In genomic region chr13:102035969-102036368, GRCh38 we compare ENCODE assay signal across 20 cellular contexts.
DNase-seq lines count a peak whose midpoint lies in the region; ATAC-seq and TF ChIP-seq lines count a peak whose summit lies in the region.
"Had no signal": no experiment of that assay in that cellular context is flagged by ENCODE, and none has a peak within 500 bp of the region (broad histone marks: within the 10 kb centered on the region; RNA-seq: fewer than 3 reads in every experiment).

No MANE protein-coding gene starts in this region.

- no peaks in the 10 kb centered on the region for H3K23me2 ChIP-seq in H9 (ENCODE audit: insufficient read length, low read depth, low read length, poor library complexity, severe bottlenecking)

- no peak overlapping the region for H2BK5ac ChIP-seq in H9 (ENCODE audit: insufficient read length, low read length)

- no peaks in the 10 kb centered on the region for H3K4me1 ChIP-seq in H9 (ENCODE audit: insufficient read depth, low read length)
- H3K4me1 ChIP-seq: Caco-2 had no signal

- peak; percentile 44 for DNase-seq in DMS53 treated with DMSO at 0.1 percent for 48 hours (lab: John Stamatoyannopoulos, UW; ENCODE audit: unreplicated experiment)
- peak; percentile 73 to 77 for DNase-seq in NCI-H187 (lab: John Stamatoyannopoulos, UW)
- DNase-seq in kidney epithelial cell (ENCODE audit: low read depth): peak; percentile 50
- no peak for DNase-seq in germinal center (ENCODE audit: low spot score)
- no peak for DNase-seq in H9
- no peak for DNase-seq in cardiac septum (ENCODE audit: low spot score)
- no peak for DNase-seq in activated CD4-positive, alpha-beta T cell treated with anti-CD3 and anti-CD28 coated beads, Interleukin-2, amount 50 U/mL, for 4 hours
- DNase-seq: activated CD4-positive, alpha-beta T cell treated with anti-CD3 and anti-CD28 coated beads for 36 hours; activated CD8-positive, alpha-beta memory T cell treated with anti-CD3 and anti-CD28 coated beads, Interleukin-2, amount 50 U/mL, for 4 hours; activated gamma-delta T cell treated with Interleukin-2 at 50 U/mL for 16 hours; Caco-2; HCEC 1CT; left ventricle myocardium superior; NCI-H1930; right cardiac atrium; SW 1271 had no signal

- peaks cover 3 to 5% of the 10 kb centered on the region in 2 experiments; a peak in 2 of 4 replicates for H3K4me1 Mint-ChIP-seq in H9
- H3K4me1 Mint-ChIP-seq: activated CD4-positive, alpha-beta T cell treated with anti-CD3 and anti-CD28 coated beads for 36 hours; stimulated activated memory B cell treated with anti-CD40 and anti-IgM and Interleukin-4, amounts not matched to agents 10 μg/mL and 1 μg/mL and 100 μg/mL, for 72 hours had no signal

- H3K27me3 ChIP-seq in kidney epithelial cell (ENCODE audit: control insufficient read depth, insufficient read depth, low read length) (no peaks in the 10 kb centered on the region), H9 (ENCODE audit: insufficient read depth, low read length) (no peaks in the 10 kb centered on the region)

- no peaks in the 10 kb centered on the region for H4K20me1 ChIP-seq in H9 (ENCODE audit: control insufficient read depth, insufficient read depth, insufficient read length)

- no peak overlapping the region for H2BK12ac ChIP-seq in H9 (ENCODE audit: insufficient read length, low read depth, low read length)

- H2AFZ ChIP-seq in H9 (ENCODE audit: low read length): no peak overlapping the region

- H3K4me3 ChIP-seq in kidney epithelial cell (ENCODE audit: low read depth, low read length): no peak overlapping the region
- H3K4me3 ChIP-seq: cardiac muscle cell had no signal

- no peak overlapping the region for H3K14ac ChIP-seq in H9 (ENCODE audit: insufficient read depth, low read length)

- H4K8ac ChIP-seq in H9 (replicated peaks; ENCODE audit: insufficient read length, low read depth, low read length): no peak overlapping the region

- H2AK5ac ChIP-seq in H9 (ENCODE audit: insufficient read length, low read length): no peak overlapping the region

- no peaks in the 10 kb centered on the region for H3K9me3 ChIP-seq in H9 (ENCODE audit: control insufficient read depth, low read depth, low read length)
- H3K9me3 ChIP-seq: Caco-2 had no signal

- H3K27ac ChIP-seq in H9 (ENCODE audit: insufficient read length, low read depth, low read length): no peak overlapping the region
- H3K27ac ChIP-seq: cardiac muscle cell, RWPE1 had no signal

- no peak overlapping the region for H3K4me2 ChIP-seq in H9 (ENCODE audit: insufficient read depth, insufficient read length, low read length)

- H3K36me3 Mint-ChIP-seq in H9 (ENCODE audit: insufficient read depth in 1 of 3, low read depth in 3 of 3): no peaks in the 10 kb centered on the region
- H3K36me3 Mint-ChIP-seq: stimulated activated memory B cell treated with anti-CD40 and anti-IgM and Interleukin-4, amounts not matched to agents 10 μg/mL and 1 μg/mL and 100 μg/mL, for 72 hours had no signal

- no peaks in the 10 kb centered on the region for H3K9me3 Mint-ChIP-seq in H9

- no peaks in the 10 kb centered on the region; the same call in 1 of the 2 replicates for H3K27me3 Mint-ChIP-seq in H9 (ENCODE audit: low read depth)
- H3K27me3 Mint-ChIP-seq: activated CD4-positive, alpha-beta T cell treated with anti-CD3 and anti-CD28 coated beads for 36 hours; stimulated activated memory B cell treated with anti-CD40 and anti-IgM and Interleukin-4, amounts not matched to agents 10 μg/mL and 1 μg/mL and 100 μg/mL, for 72 hours had no signal

- no peak overlapping the region for H3T11ph ChIP-seq in H9 (ENCODE audit: low read length)

- intact Hi-C loops in cardiac septum (cut with DNase I): no loop called here

- H3K9ac ChIP-seq in H9 (ENCODE audit: extremely low read depth, insufficient read length, low read length): no peak overlapping the region

- ATAC-seq in HG02610 (IDR thresholded peaks at IDR 0.05; ENCODE audit: unreplicated experiment): peak; percentile 44
- ATAC-seq: activated CD4-positive, alpha-beta T cell treated with anti-CD3 and anti-CD28 coated beads for 36 hours; left ventricle myocardium superior; right cardiac atrium; stimulated activated memory B cell treated with anti-CD40 and anti-IgM and Interleukin-4, amounts not matched to agents 10 μg/mL and 1 μg/mL and 100 μg/mL, for 72 hours had no signal

- H2BK120ac ChIP-seq in H9 (ENCODE audit: low read depth, low read length, poor library complexity, severe bottlenecking): no peak overlapping the region

- no peaks in the 10 kb centered on the region for H3K79me1 ChIP-seq in H9 (ENCODE audit: insufficient read depth, low read depth, low read length, poor library complexity, severe bottlenecking)

- no peak overlapping the region for H3K56ac ChIP-seq in H9 (ENCODE audit: insufficient read length, low read depth, low read length)

- no peak overlapping the region for H4K91ac ChIP-seq in H9 (ENCODE audit: insufficient read length, low read depth, low read length)

- no peak overlapping the region for H3K4me3 Mint-ChIP-seq in H9
- H3K4me3 Mint-ChIP-seq: activated CD4-positive, alpha-beta T cell treated with anti-CD3 and anti-CD28 coated beads for 36 hours; stimulated activated memory B cell treated with anti-CD40 and anti-IgM and Interleukin-4, amounts not matched to agents 10 μg/mL and 1 μg/mL and 100 μg/mL, for 72 hours had no signal

- no peak overlapping the region for H3K27ac Mint-ChIP-seq in H9
- H3K27ac Mint-ChIP-seq: activated CD4-positive, alpha-beta T cell treated with anti-CD3 and anti-CD28 coated beads for 36 hours; stimulated activated memory B cell treated with anti-CD40 and anti-IgM and Interleukin-4, amounts not matched to agents 10 μg/mL and 1 μg/mL and 100 μg/mL, for 72 hours had no signal

- TF ChIP-seq CTCF in kidney epithelial cell (IDR thresholded peaks at IDR 0.05; ENCODE audit: insufficient read depth, low read length, poor library complexity, severe bottlenecking) (no peak), H9 (conservative IDR thresholded peaks at IDR 0.05) (no peak)

- H3K79me2 ChIP-seq in H9 (ENCODE audit: insufficient read depth, low read length): no peaks in the 10 kb centered on the region

- H2BK20ac ChIP-seq in H9 (ENCODE audit: low read depth, low read length, poor library complexity, severe bottlenecking): no peak overlapping the region

- no peak overlapping the region for H2BK15ac ChIP-seq in H9 (ENCODE audit: low read depth, low read length)

- H3K18ac ChIP-seq in H9 (ENCODE audit: insufficient read length, low read depth, low read length): no peak overlapping the region

- no peak overlapping the region for H4K5ac ChIP-seq in H9 (ENCODE audit: insufficient read length, low read depth, low read length)

- no peaks in the 10 kb centered on the region for H3K36me3 ChIP-seq in kidney epithelial cell (ENCODE audit: control insufficient read depth, insufficient read depth, low read length)
- H3K36me3 ChIP-seq: cardiac muscle cell had no signal

- H3K4ac ChIP-seq in H9 (ENCODE audit: low read depth, low read length): no peak overlapping the region

- no peak overlapping the region for H3K23ac ChIP-seq in H9 (ENCODE audit: insufficient read length, low read depth, low read length)

Comparison
In these comparisons a context has a peak if more than half of its experiments do, and no peak if none do; other contexts are left out.
1. DNase-seq: peak in DMS53 treated with DMSO at 0.1 percent for 48 hours (single experiment), NCI-H187 (2 of 2) and kidney epithelial cell (single experiment); none in germinal center (single experiment), H9 (single experiment), cardiac septum (single experiment) and activated CD4-positive, alpha-beta T cell treated with anti-CD3 and anti-CD28 coated beads, Interleukin-2, amount 50 U/mL, for 4 hours (0 of 2).